Comparison of ENCODE assay signal across 2 cellular contexts in the genomic region with DNA sequence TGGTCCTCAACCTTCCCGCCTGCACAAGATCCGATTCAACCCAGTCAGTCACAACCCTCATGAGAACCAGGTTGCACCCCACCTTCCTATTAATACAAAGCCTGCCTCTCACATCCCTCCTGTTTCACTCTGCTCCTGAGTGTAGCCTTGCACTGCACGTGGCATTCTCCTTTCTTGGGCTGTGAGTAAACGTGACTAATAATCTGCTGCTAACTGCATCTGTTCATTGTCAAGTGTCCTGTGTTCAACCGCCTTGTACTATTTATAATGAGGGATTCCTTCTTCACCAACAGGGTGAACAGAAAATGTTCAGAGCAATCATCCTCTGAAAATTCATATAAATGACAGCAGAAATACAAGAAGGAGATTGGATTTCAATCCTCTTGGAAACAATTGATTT.
TF ChIP-seq lines count a peak whose summit lies in the region.

No MANE protein-coding gene starts in this region.

TF ChIP-seq in GM23338, 12 proteins besides CTCF, POLR2A, EP300 and RAD21 (continues in another document):
- TF ChIP-seq, protein P1, sequence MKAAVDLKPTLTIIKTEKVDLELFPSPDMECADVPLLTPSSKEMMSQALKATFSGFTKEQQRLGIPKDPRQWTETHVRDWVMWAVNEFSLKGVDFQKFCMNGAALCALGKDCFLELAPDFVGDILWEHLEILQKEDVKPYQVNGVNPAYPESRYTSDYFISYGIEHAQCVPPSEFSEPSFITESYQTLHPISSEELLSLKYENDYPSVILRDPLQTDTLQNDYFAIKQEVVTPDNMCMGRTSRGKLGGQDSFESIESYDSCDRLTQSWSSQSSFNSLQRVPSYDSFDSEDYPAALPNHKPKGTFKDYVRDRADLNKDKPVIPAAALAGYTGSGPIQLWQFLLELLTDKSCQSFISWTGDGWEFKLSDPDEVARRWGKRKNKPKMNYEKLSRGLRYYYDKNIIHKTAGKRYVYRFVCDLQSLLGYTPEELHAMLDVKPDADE (IDR thresholded peaks at IDR 0.05): no peak
- TF ChIP-seq CREB1 (CRISPR knock-in tag; IDR thresholded peaks at IDR 0.05; ENCODE audit: low read depth): no peak
- TF ChIP-seq, protein P2, sequence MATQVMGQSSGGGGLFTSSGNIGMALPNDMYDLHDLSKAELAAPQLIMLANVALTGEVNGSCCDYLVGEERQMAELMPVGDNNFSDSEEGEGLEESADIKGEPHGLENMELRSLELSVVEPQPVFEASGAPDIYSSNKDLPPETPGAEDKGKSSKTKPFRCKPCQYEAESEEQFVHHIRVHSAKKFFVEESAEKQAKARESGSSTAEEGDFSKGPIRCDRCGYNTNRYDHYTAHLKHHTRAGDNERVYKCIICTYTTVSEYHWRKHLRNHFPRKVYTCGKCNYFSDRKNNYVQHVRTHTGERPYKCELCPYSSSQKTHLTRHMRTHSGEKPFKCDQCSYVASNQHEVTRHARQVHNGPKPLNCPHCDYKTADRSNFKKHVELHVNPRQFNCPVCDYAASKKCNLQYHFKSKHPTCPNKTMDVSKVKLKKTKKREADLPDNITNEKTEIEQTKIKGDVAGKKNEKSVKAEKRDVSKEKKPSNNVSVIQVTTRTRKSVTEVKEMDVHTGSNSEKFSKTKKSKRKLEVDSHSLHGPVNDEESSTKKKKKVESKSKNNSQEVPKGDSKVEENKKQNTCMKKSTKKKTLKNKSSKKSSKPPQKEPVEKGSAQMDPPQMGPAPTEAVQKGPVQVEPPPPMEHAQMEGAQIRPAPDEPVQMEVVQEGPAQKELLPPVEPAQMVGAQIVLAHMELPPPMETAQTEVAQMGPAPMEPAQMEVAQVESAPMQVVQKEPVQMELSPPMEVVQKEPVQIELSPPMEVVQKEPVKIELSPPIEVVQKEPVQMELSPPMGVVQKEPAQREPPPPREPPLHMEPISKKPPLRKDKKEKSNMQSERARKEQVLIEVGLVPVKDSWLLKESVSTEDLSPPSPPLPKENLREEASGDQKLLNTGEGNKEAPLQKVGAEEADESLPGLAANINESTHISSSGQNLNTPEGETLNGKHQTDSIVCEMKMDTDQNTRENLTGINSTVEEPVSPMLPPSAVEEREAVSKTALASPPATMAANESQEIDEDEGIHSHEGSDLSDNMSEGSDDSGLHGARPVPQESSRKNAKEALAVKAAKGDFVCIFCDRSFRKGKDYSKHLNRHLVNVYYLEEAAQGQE (IDR thresholded peaks at IDR 0.05; ENCODE audit: unreplicated experiment): no peak
- no peak for TF ChIP-seq POLR2AphosphoS5 (IDR thresholded peaks at IDR 0.05; ENCODE audit: low read depth)
- TF ChIP-seq NANOG (IDR thresholded peaks at IDR 0.05; ENCODE audit: borderline replicate concordance): no peak
- no peak for TF ChIP-seq STAT1 (IDR thresholded peaks at IDR 0.05; ENCODE audit: unreplicated experiment)
- no peak for TF ChIP-seq ZNF331 (CRISPR knock-in tag; IDR thresholded peaks at IDR 0.05; ENCODE audit: low read depth)
- no peak for TF ChIP-seq JUNB (IDR thresholded peaks at IDR 0.05; ENCODE audit: unreplicated experiment)
- no peak for TF ChIP-seq ZNF114 (CRISPR knock-in tag; IDR thresholded peaks at IDR 0.05)
- TF ChIP-seq EZH2phosphoT487 (IDR thresholded peaks at IDR 0.05; ENCODE audit: unreplicated experiment): no peak

TF ChIP-seq in H1, 55 proteins besides CTCF, POLR2A, EP300 and RAD21:
- TF ChIP-seq SP1 (IDR thresholded peaks at IDR 0.05; ENCODE audit: low read depth, low read length) (no peak), FOSL1 (IDR thresholded peaks at IDR 0.05; ENCODE audit: insufficient read depth, low read depth, low read length) (no peak), JUND (IDR thresholded peaks at IDR 0.05; ENCODE audit: low read length) (no peak), HDAC2 (IDR thresholded peaks at IDR 0.05; ENCODE audit: borderline replicate concordance in 1 of 2, low read depth in 2 of 2, low read length in 2 of 2) (no peak), SIN3A (conservative IDR thresholded peaks at IDR 0.05 in 1 of 2, IDR thresholded peaks at IDR 0.05 in 1 of 2; ENCODE audit: low read depth in 1 of 2, low read length in 2 of 2) (no peak), JUN (IDR thresholded peaks at IDR 0.05; ENCODE audit: low read depth, low read length) (no peak), SIRT6 (IDR thresholded peaks at IDR 0.05; ENCODE audit: low read length) (no peak), POU5F1 (IDR thresholded peaks at IDR 0.05; ENCODE audit: low read depth, low read length) (no peak), KDM4A (IDR thresholded peaks at IDR 0.05; ENCODE audit: low read depth, low read length, severe bottlenecking) (no peak)
TF ChIP-seq in H1: peak in this region for 0.
